Comparison of ENCODE assay signal across 1 cellular context in genomic region chr20:10637062-10637559, GRCh38.
TF ChIP-seq lines count a peak whose summit lies in the region.

No MANE protein-coding gene starts in this region.

TF ChIP-seq in GM12878, 131 proteins besides CTCF, POLR2A, EP300 and RAD21:
- TF ChIP-seq MTA2 (IDR thresholded peaks at IDR 0.05; ENCODE audit: low read depth) (no peak), CHD2 (IDR thresholded peaks at IDR 0.05; ENCODE audit: borderline replicate concordance, low read depth, low read length) (no peak), POLR2AphosphoS5 (IDR thresholded peaks at IDR 0.05; ENCODE audit: low read length) (peak; percentile 44; the same call in 1 of the 2 replicates), E2F4 (IDR thresholded peaks at IDR 0.05; ENCODE audit: low read depth, low read length) (no peak)
